In genomic region chr13:35549481-35549880, GRCh38 we compare ENCODE assay signal across 10 cellular contexts.
DNase-seq lines count a peak whose midpoint lies in the region; ATAC-seq, FAIRE-seq and TF ChIP-seq lines count a peak whose summit lies in the region.
"Had no signal": no experiment of that assay in that cellular context is flagged by ENCODE, and none has a peak within 500 bp of the region (broad histone marks: within the 10 kb centered on the region; RNA-seq: fewer than 3 reads in every experiment).

No MANE protein-coding gene starts in this region.

- no peak overlapping the region for H3K4me3 Mint-ChIP-seq in CD8-positive, alpha-beta T cell
- H3K4me3 Mint-ChIP-seq: T-helper 2 cell treated with Interferon-gamma antibody and Interleukin-4, amounts not matched to agents 5 μg/mL and 100 μg/mL, for 36 hours had no signal

- H3K4me3 ChIP-seq in CD8-positive, alpha-beta T cell (ENCODE audit: low read depth, low read length) = no peak overlapping the region

- CTCF ChIA-PET in CD8-positive, alpha-beta T cell (lab: Charles Lee) = no interaction called here

- FAIRE-seq in GM19239 (lab: Jason Lieb, UNC) = no peak

- H3K27ac Mint-ChIP-seq in CD8-positive, alpha-beta T cell = no peak overlapping the region
- H3K27ac Mint-ChIP-seq: T-helper 2 cell treated with Interferon-gamma antibody and Interleukin-4, amounts not matched to agents 5 μg/mL and 100 μg/mL, for 36 hours had no signal

- no peaks in the 10 kb centered on the region for H3K27me3 ChIP-seq in CD8-positive, alpha-beta T cell (ENCODE audit: insufficient read depth, low read length)

- H3K27ac ChIP-seq in CD8-positive, alpha-beta T cell (ENCODE audit: low read depth, low read length) = no peak overlapping the region

- H3K9me3 ChIP-seq in CD8-positive, alpha-beta T cell (ENCODE audit: low read length) = no peaks in the 10 kb centered on the region

- DNase-seq in SW480 (ENCODE audit: low spot score) (peak; percentile 32), non-pigmented ciliary epithelial cell (ENCODE audit: low read depth) (peak; percentile 38), GM19239 (ENCODE audit: insufficient read length, low spot score) (no peak), NCI-H2081 treated with DMSO at 0.1 percent for 48 hours (lab: John Stamatoyannopoulos, UW) (no peak), DMS79 treated with DMSO at 0.1 percent for 48 hours (lab: John Stamatoyannopoulos, UW) (no peak)
- no peak for DNase-seq in CD8-positive, alpha-beta T cell
- DNase-seq: NCI-H1417 had no signal

- no peaks in the 10 kb centered on the region for H3K27me3 Mint-ChIP-seq in CD8-positive, alpha-beta T cell (ENCODE audit: low read depth)

- POLR2A ChIA-PET in CD8-positive, alpha-beta T cell (lab: Charles Lee) = no interaction called here

- intact Hi-C loops in CD8-positive, alpha-beta T cell (cut with DNase I, micrococcal nuclease) = no loop called here

- H3K36me3 ChIP-seq in CD8-positive, alpha-beta T cell (ENCODE audit: insufficient read depth, low read length) = no peaks in the 10 kb centered on the region

- no peak for TF ChIP-seq CTCF in CD8-positive, alpha-beta T cell (IDR thresholded peaks at IDR 0.05)

- H3K36me3 Mint-ChIP-seq in CD8-positive, alpha-beta T cell = no peaks in the 10 kb centered on the region

- no peaks in the 10 kb centered on the region for H3K4me1 Mint-ChIP-seq in CD8-positive, alpha-beta T cell (ENCODE audit: low read depth)

- no peaks in the 10 kb centered on the region for H3K9me3 Mint-ChIP-seq in CD8-positive, alpha-beta T cell
- H3K9me3 Mint-ChIP-seq: T-helper 2 cell treated with Interferon-gamma antibody and Interleukin-4, amounts not matched to agents 5 μg/mL and 100 μg/mL, for 36 hours had no signal

- ATAC-seq in GM18498 (IDR thresholded peaks at IDR 0.05; ENCODE audit: unreplicated experiment) (peak; percentile 88), HG02759 (IDR thresholded peaks at IDR 0.05; ENCODE audit: unreplicated experiment) (peak; percentile 66)
- ATAC-seq in CD8-positive, alpha-beta T cell = no peak

- no peaks in the 10 kb centered on the region for H3K4me1 ChIP-seq in CD8-positive, alpha-beta T cell (ENCODE audit: insufficient read depth, low read length)

Comparison
In these comparisons a context has a peak if more than half of its experiments do, and no peak if none do; other contexts are left out.
1. DNase-seq: peak in SW480 (single experiment) and non-pigmented ciliary epithelial cell (single experiment); none in GM19239 (single experiment), NCI-H2081 treated with DMSO at 0.1 percent for 48 hours (single experiment), CD8-positive, alpha-beta T cell (0 of 7) and DMS79 treated with DMSO at 0.1 percent for 48 hours (single experiment).